Comparison of ENCODE assay signal across 28 cellular contexts in the genomic region with DNA sequence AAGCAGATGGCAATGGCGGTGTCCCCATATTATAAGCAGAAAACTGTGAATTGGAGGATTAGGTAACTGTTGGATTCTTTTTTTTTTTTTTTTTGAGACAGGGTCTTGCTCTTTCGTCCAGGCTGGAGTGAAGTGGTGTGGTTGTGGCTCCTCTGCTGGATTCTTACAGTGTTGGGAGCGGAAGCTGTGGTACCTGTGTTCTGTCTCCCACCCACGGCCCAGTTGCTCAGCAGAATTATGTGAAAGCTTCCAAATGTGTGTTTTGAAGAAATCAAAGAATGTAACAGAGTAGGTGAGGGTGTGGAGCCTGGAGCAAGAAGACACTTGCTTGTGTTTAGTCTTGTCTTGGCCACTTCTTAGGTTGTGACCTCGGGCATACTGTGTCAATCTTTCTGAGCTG.
"Had no signal": no experiment of that assay in that cellular context is flagged by ENCODE, and none has a peak within 500 bp of the region (broad histone marks: within the 10 kb centered on the region; RNA-seq: fewer than 3 reads in every experiment).

No MANE protein-coding gene starts in this region.

- H3K27ac Mint-ChIP-seq: dendritic cell treated with granulocyte-macrophage colony-stimulating factor and Interleukin-4, amounts not matched to agents 40 ng/mL and 50 ng/mL, for 4 days; effector memory CD8-positive, alpha-beta T cell; endodermal cell had no signal

- H3K9me3 Mint-ChIP-seq: dendritic cell treated with granulocyte-macrophage colony-stimulating factor and Interleukin-4, amounts not matched to agents 40 ng/mL and 50 ng/mL, for 4 days; effector memory CD8-positive, alpha-beta T cell; endodermal cell had no signal

- H3K9me3 ChIP-seq: colonic mucosa, esophagus muscularis mucosa, esophagus squamous epithelium, gastrocnemius medialis, gastroesophageal sphincter, heart left ventricle, heart right ventricle had no signal

- ATAC-seq: effector memory CD8-positive, alpha-beta T cell; esophagus mucosa; gastrocnemius medialis; gastroesophageal sphincter; heart left ventricle; heart right ventricle had no signal

- FAIRE-seq: colon, endometrium, endothelial cell of umbilical vein, frontal cortex had no signal

- H3K4me3 Mint-ChIP-seq: dendritic cell treated with granulocyte-macrophage colony-stimulating factor and Interleukin-4, amounts not matched to agents 40 ng/mL and 50 ng/mL, for 4 days; effector memory CD8-positive, alpha-beta T cell; endodermal cell had no signal

- H3K36me3 ChIP-seq: colonic mucosa, esophagus muscularis mucosa, esophagus squamous epithelium, gastrocnemius medialis, gastroesophageal sphincter, heart left ventricle, heart right ventricle had no signal

- H3K4me1 ChIP-seq: colonic mucosa, gastrocnemius medialis had no signal

- H3K27ac ChIP-seq: colonic mucosa, coronary artery, dorsolateral prefrontal cortex, epithelial cell of prostate, esophagus muscularis mucosa, esophagus squamous epithelium, foreskin keratinocyte, gastrocnemius medialis, gastroesophageal sphincter, heart left ventricle, heart right ventricle had no signal

- DNase-seq: colonic mucosa; cortex of kidney; dermis blood vessel endothelial cell; dorsolateral prefrontal cortex; effector CD4-positive, alpha-beta T cell; effector CD8-positive, alpha-beta T cell; effector memory CD4-positive, alpha-beta T cell; effector memory CD8-positive, alpha-beta T cell; erythroblast; esophagus squamous epithelium; foreskin fibroblast; foreskin keratinocyte; foreskin melanocyte; gastrocnemius medialis; glutamatergic neuron; heart left ventricle; heart right ventricle had no signal

- H3K27me3 ChIP-seq: dorsolateral prefrontal cortex, esophagus muscularis mucosa, esophagus squamous epithelium, foreskin keratinocyte, gastrocnemius medialis had no signal

- H3K4me3 ChIP-seq: colonic mucosa, coronary artery, dorsolateral prefrontal cortex, esophagus muscularis mucosa, esophagus squamous epithelium, gastrocnemius medialis, gastroesophageal sphincter, heart left ventricle, heart right ventricle had no signal
